12 cellular contexts compared by ENCODE assay signal in genomic region chr10:78277734-78278404, GRCh38.
A peak's percentile ranks its signal among the peaks of the same experiment; 100 is the strongest.
DNase-seq lines count a peak whose midpoint lies in the region; ATAC-seq, FAIRE-seq and TF ChIP-seq lines count a peak whose summit lies in the region.
"Had no signal": no experiment of that assay in that cellular context is flagged by ENCODE, and none has a peak within 500 bp of the region (broad histone marks: within the 10 kb centered on the region; RNA-seq: fewer than 3 reads in every experiment).

No MANE protein-coding gene starts in this region.

- H3K9ac ChIP-seq in GM23248 (no peak overlapping the region), astrocyte (ENCODE audit: low read length) (no peak overlapping the region)

- peak in 1 of 4 donors; percentile 44 for TF ChIP-seq EP300 in sigmoid colon (IDR thresholded peaks at IDR 0.05)

- H3K27ac ChIP-seq in GM23248 (no peak overlapping the region), astrocyte (ENCODE audit: low read depth, low read length) (no peak overlapping the region), sigmoid colon (peak overlapping the region in 3 of 4 donors; percentile 25 to 52 (median 49))

- TF ChIP-seq CTCF in astrocyte (IDR thresholded peaks at IDR 0.05; ENCODE audit: insufficient read depth, low read depth, low read length) (no peak), sigmoid colon (IDR thresholded peaks at IDR 0.05) (no peak), omental fat pad (IDR thresholded peaks at IDR 0.05) (no peak)

- intact Hi-C loops in cardiac septum (cut with DNase I): no loop called here
- intact Hi-C loops in sigmoid colon (cut with DNase I): no loop called here

- no peak overlapping the region for H3K4me3 Mint-ChIP-seq in astrocyte (ENCODE audit: unreplicated experiment)
- H3K4me3 Mint-ChIP-seq in activated T-cell treated with anti-CD3 and anti-CD28 coated beads, Interleukin-2, amount 50 U/mL, for 24 hours: no peak overlapping the region
- H3K4me3 Mint-ChIP-seq: T-helper 2 cell treated with Interferon-gamma antibody and Interleukin-4, amounts not matched to agents 5 μg/mL and 100 μg/mL, for 36 hours had no signal

- H3K79me2 ChIP-seq in GM23248 (ENCODE audit: insufficient read depth) (no peaks in the 10 kb centered on the region), astrocyte (ENCODE audit: insufficient read depth, low read length) (no peaks in the 10 kb centered on the region)

- 40 to 50% methylated on average over 13 to 14 of the region's 14 CpGs for WGBS in GM23248 (ENCODE audit: low coverage in 1 of 2, low lambda C conversion rate in 2 of 2, missing lambda C conversion rate in 2 of 2), 2 experiments
- 71 to 79% methylated on average over 14 of the region's 14 CpGs for WGBS in sigmoid colon, 2 donors

- peaks cover 8% of the 10 kb centered on the region; the same call in 1 of the 2 replicates for H3K4me1 ChIP-seq in GM23248 (ENCODE audit: insufficient read depth)
- peaks cover 3% of the 10 kb centered on the region for H3K4me1 ChIP-seq in astrocyte (ENCODE audit: insufficient read depth, low read length)
- no peaks in the 10 kb centered on the region for H3K4me1 ChIP-seq in sigmoid colon

- ATAC-seq in activated naive CD4-positive, alpha-beta T cell treated with anti-CD3 and anti-CD28 coated beads, Interleukin-2, amount 50 U/mL, for 72 hours: no peak
- ATAC-seq in omental fat pad (ENCODE audit: low FRiP score): no peak
- ATAC-seq: stimulated activated naive CD8-positive, alpha-beta T cell treated with anti-CD3 and anti-CD28 coated beads, Interleukin-15, Interleukin-2, amounts not matched to agents 100 U/mL and 50 U/mL, for 24 hours had no signal

- H3K27me3 Mint-ChIP-seq in astrocyte (ENCODE audit: low read depth, unreplicated experiment): peaks cover 55% of the 10 kb centered on the region
- peaks cover 8% of the 10 kb centered on the region for H3K27me3 Mint-ChIP-seq in activated T-cell treated with anti-CD3 and anti-CD28 coated beads, Interleukin-2, amount 50 U/mL, for 24 hours

- H3K4me2 ChIP-seq in GM23248 (ENCODE audit: unreplicated experiment) (no peak overlapping the region), astrocyte (ENCODE audit: low read length) (no peak overlapping the region)

- peaks cover 14% of the 10 kb centered on the region for H3K9me3 Mint-ChIP-seq in astrocyte (ENCODE audit: unreplicated experiment)
- H3K9me3 Mint-ChIP-seq in activated naive CD4-positive, alpha-beta T cell treated with anti-CD3 and anti-CD28 coated beads, Interleukin-2, amount 50 U/mL, for 72 hours: no peaks in the 10 kb centered on the region
- no peaks in the 10 kb centered on the region for H3K9me3 Mint-ChIP-seq in activated T-cell treated with anti-CD3 and anti-CD28 coated beads, Interleukin-2, amount 50 U/mL, for 24 hours
- H3K9me3 Mint-ChIP-seq: T-helper 2 cell treated with Interferon-gamma antibody and Interleukin-4, amounts not matched to agents 5 μg/mL and 100 μg/mL, for 36 hours had no signal

- peak; percentile 60 for FAIRE-seq in astrocyte (lab: Jason Lieb, UNC)

- H3K36me3 ChIP-seq in GM23248 (ENCODE audit: low read depth): no peaks in the 10 kb centered on the region
- H3K36me3 ChIP-seq in astrocyte (ENCODE audit: insufficient read depth, low read length): no peaks in the 10 kb centered on the region
- no peaks in the 10 kb centered on the region for H3K36me3 ChIP-seq in sigmoid colon

- H3F3A ChIP-seq in GM23248 (ENCODE audit: insufficient read depth): no peaks in the 10 kb centered on the region

- H3K27me3 ChIP-seq in GM23248 (replicated peaks; ENCODE audit: insufficient read depth): no peaks in the 10 kb centered on the region
- peaks cover 14% of the 10 kb centered on the region for H3K27me3 ChIP-seq in astrocyte (ENCODE audit: insufficient read depth, low read length)
- no peaks in the 10 kb centered on the region for H3K27me3 ChIP-seq in sigmoid colon

- H2AFZ ChIP-seq in GM23248 (no peak overlapping the region), astrocyte (ENCODE audit: low read depth, low read length) (peak overlapping the region; percentile 52)

- in situ Hi-C loops in GM23248 (cut with MboI): no loop called here

- H3K9me3 ChIP-seq in GM23248 (ENCODE audit: low read depth) (no peaks in the 10 kb centered on the region), astrocyte (ENCODE audit: insufficient read depth, low read depth, low read length) (no peaks in the 10 kb centered on the region), sigmoid colon (no peaks in the 10 kb centered on the region)

- H4K20me1 ChIP-seq in GM23248 (ENCODE audit: insufficient read depth) (no peaks in the 10 kb centered on the region), astrocyte (ENCODE audit: insufficient read depth, low read length) (no peaks in the 10 kb centered on the region)

- H3K4me3 ChIP-seq in GM23248: no peak overlapping the region
- no peak overlapping the region for H3K4me3 ChIP-seq in astrocyte (ENCODE audit: insufficient read depth, low read depth, low read length)
- H3K4me3 ChIP-seq in sigmoid colon: no peak overlapping the region

- no peaks in the 10 kb centered on the region for H3K9me2 ChIP-seq in GM23248 (ENCODE audit: insufficient read depth)

- H3K36me3 Mint-ChIP-seq in astrocyte (ENCODE audit: low read depth, unreplicated experiment): no peaks in the 10 kb centered on the region
- H3K36me3 Mint-ChIP-seq in activated naive CD4-positive, alpha-beta T cell treated with anti-CD3 and anti-CD28 coated beads, Interleukin-2, amount 50 U/mL, for 72 hours: no peaks in the 10 kb centered on the region
- no peaks in the 10 kb centered on the region for H3K36me3 Mint-ChIP-seq in activated T-cell treated with anti-CD3 and anti-CD28 coated beads, Interleukin-2, amount 50 U/mL, for 24 hours (ENCODE audit: low read depth)

- peaks cover 2% of the 10 kb centered on the region for H3K4me1 Mint-ChIP-seq in astrocyte (ENCODE audit: low read depth, unreplicated experiment)
- no peaks in the 10 kb centered on the region for H3K4me1 Mint-ChIP-seq in activated T-cell treated with anti-CD3 and anti-CD28 coated beads, Interleukin-2, amount 50 U/mL, for 24 hours (ENCODE audit: low read depth)

- no peak for TF ChIP-seq POLR2A in sigmoid colon (IDR thresholded peaks at IDR 0.05)

- DNase-seq in GM23248 (peak; percentile 84), astrocyte (ENCODE audit: low read depth) (peak; percentile 65), cardiac septum (ENCODE audit: low spot score) (peak; percentile 82), sigmoid colon (peak; percentile 79), omental fat pad (ENCODE audit: low spot score) (no peak), AML-193 (lab: John Stamatoyannopoulos, UW) (no peak)
- DNase-seq in activated naive CD4-positive, alpha-beta T cell treated with anti-CD3 and anti-CD28 coated beads, Interleukin-2, amount 50 U/mL, for 72 hours (ENCODE audit: low spot score in 2 of 2): no peak
- no peak for DNase-seq in activated T-cell treated with anti-CD3 and anti-CD28 coated beads, Interleukin-2, amount 50 U/mL, for 24 hours
- DNase-seq: mammary epithelial cell; NCI-H748 treated with DMSO at 0.1 percent for 48 hours; stimulated activated naive CD8-positive, alpha-beta T cell treated with anti-CD3 and anti-CD28 coated beads, Interleukin-15, Interleukin-2, amounts not matched to agents 100 U/mL and 50 U/mL, for 24 hours had no signal

- no peak overlapping the region for H3K27ac Mint-ChIP-seq in astrocyte (ENCODE audit: unreplicated experiment)
- H3K27ac Mint-ChIP-seq in activated naive CD4-positive, alpha-beta T cell treated with anti-CD3 and anti-CD28 coated beads, Interleukin-2, amount 50 U/mL, for 72 hours: no peak overlapping the region
- no peak overlapping the region for H3K27ac Mint-ChIP-seq in activated T-cell treated with anti-CD3 and anti-CD28 coated beads, Interleukin-2, amount 50 U/mL, for 24 hours
- H3K27ac Mint-ChIP-seq: T-helper 2 cell treated with Interferon-gamma antibody and Interleukin-4, amounts not matched to agents 5 μg/mL and 100 μg/mL, for 36 hours had no signal

Comparison
In these comparisons a context has a peak if more than half of its experiments do, and no peak if none do; other contexts are left out.
1. DNase-seq: peak in GM23248 (single experiment), astrocyte (single experiment), cardiac septum (single experiment) and sigmoid colon (single experiment); none in activated naive CD4-positive, alpha-beta T cell treated with anti-CD3 and anti-CD28 coated beads, Interleukin-2, amount 50 U/mL, for 72 hours (0 of 2), activated T-cell treated with anti-CD3 and anti-CD28 coated beads, Interleukin-2, amount 50 U/mL, for 24 hours (single experiment), omental fat pad (single experiment) and AML-193 (0 of 2).
2. H3K27ac ChIP-seq: peak in sigmoid colon (3 of 4); none in GM23248 (single experiment) and astrocyte (single experiment).